In genomic region chr22:40491990-40492631, GRCh38 we compare ENCODE assay signal across 8 cellular contexts.
DNase-seq lines count a peak whose midpoint lies in the region; ATAC-seq and TF ChIP-seq lines count a peak whose summit lies in the region.

No MANE protein-coding gene starts in this region.

- H3K4me1 ChIP-seq in heart right ventricle (peaks cover 0 to 62% (median 41%) of the 10 kb centered on the region in 9 donors), stomach (peaks cover 17 to 52% (median 38%) of the 10 kb centered on the region in 4 donors)

- H3K27me3 Mint-ChIP-seq in stimulated activated naive CD8-positive, alpha-beta T cell treated with anti-CD3 and anti-CD28 coated beads, Interleukin-15, amount 100 ng/mL, for 72 hours: no peaks in the 10 kb centered on the region

- no peak overlapping the region for H3K27ac Mint-ChIP-seq in stimulated activated naive CD8-positive, alpha-beta T cell treated with anti-CD3 and anti-CD28 coated beads, Interleukin-15, amount 100 ng/mL, for 72 hours

- TF ChIP-seq EP300 in stomach (IDR thresholded peaks at IDR 0.05): no peak

- H3K4me1 Mint-ChIP-seq in stimulated activated naive CD8-positive, alpha-beta T cell treated with anti-CD3 and anti-CD28 coated beads, Interleukin-15, amount 100 ng/mL, for 72 hours: peaks cover 38% of the 10 kb centered on the region

- H3K9me3 ChIP-seq in heart right ventricle: no peaks in the 10 kb centered on the region
- no peaks in the 10 kb centered on the region for H3K9me3 ChIP-seq in stomach

- TF ChIP-seq CTCF in heart right ventricle (IDR thresholded peaks at IDR 0.05): no peak
- TF ChIP-seq CTCF in stomach (IDR thresholded peaks at IDR 0.05): no peak

- 23 to 28% methylated on average over 5 of the region's 5 CpGs for WGBS in heart right ventricle, 2 donors
- WGBS in stomach, 5 donors: 20 to 34% (median 27%) methylated on average over 5 of the region's 5 CpGs

- intact Hi-C loops in heart right ventricle (cut with DNase I) (no loop called here), stomach (cut with DNase I; ENCODE audit: low total_unique reads) (no loop called here)

- TF ChIP-seq POLR2A in stomach (IDR thresholded peaks at IDR 0.05): no peak

- no peaks in the 10 kb centered on the region for H3K27me3 ChIP-seq in heart right ventricle
- H3K27me3 ChIP-seq in stomach: no peaks in the 10 kb centered on the region

- H3K36me3 ChIP-seq in heart right ventricle (peaks cover 0 to 3% (median 0%) of the 10 kb centered on the region in 9 donors), stomach (peaks cover 0 to 10% (median 0%) of the 10 kb centered on the region in 4 donors)

- DNase-seq in stimulated activated naive CD8-positive, alpha-beta T cell treated with anti-CD3 and anti-CD28 coated beads, Interleukin-15, Interleukin-2, amounts not matched to agents 100 U/mL and 50 U/mL, for 24 hours: no peak
- no peak for DNase-seq in stimulated activated naive CD8-positive, alpha-beta T cell treated with anti-CD3 and anti-CD28 coated beads, Interleukin-15, amount 100 ng/mL, for 72 hours
- DNase-seq in SIG-M5 (lab: John Stamatoyannopoulos, UW): peak; percentile 86
- DNase-seq in heart right ventricle: peak in 1 of 2 donors; percentile 33
- no peak for DNase-seq in stomach
- DNase-seq in stimulated activated CD4-positive, alpha-beta T cell treated with anti-CD3 and anti-CD28 coated beads, Interleukin-2, amount 100 ng/mL, for 24 hours: no peak
- DNase-seq in epidermal melanocyte (ENCODE audit: insufficient read length, low spot score): no peak

- H3K4me3 ChIP-seq in heart right ventricle: peak overlapping the region in 1 of 10 donors; percentile 7
- H3K4me3 ChIP-seq in stomach: no peak overlapping the region

- H3K27ac ChIP-seq in heart right ventricle: peak overlapping the region; percentile 28 to 83 (median 71)
- H3K27ac ChIP-seq in stomach: peak overlapping the region; percentile 11 to 73 (median 61)

- H3K4me3 Mint-ChIP-seq in stimulated activated naive CD8-positive, alpha-beta T cell treated with anti-CD3 and anti-CD28 coated beads, Interleukin-15, amount 100 ng/mL, for 72 hours: no peak overlapping the region

- H3K9me3 Mint-ChIP-seq in stimulated activated naive CD8-positive, alpha-beta T cell treated with anti-CD3 and anti-CD28 coated beads, Interleukin-15, amount 100 ng/mL, for 72 hours: no peaks in the 10 kb centered on the region

- peak; percentile 66 for ATAC-seq in stimulated activated naive CD8-positive, alpha-beta T cell treated with anti-CD3 and anti-CD28 coated beads, Interleukin-15, Interleukin-2, amounts not matched to agents 100 U/mL and 50 U/mL, for 24 hours
- no peak for ATAC-seq in stimulated activated naive CD8-positive, alpha-beta T cell treated with anti-CD3 and anti-CD28 coated beads, Interleukin-15, amount 100 ng/mL, for 72 hours
- peak; percentile 89 for ATAC-seq in HG03045 (IDR thresholded peaks at IDR 0.05; ENCODE audit: unreplicated experiment)
- ATAC-seq in heart right ventricle: peak; percentile 91 to 97 (median 93)
